24 cellular contexts compared by ENCODE assay signal in genomic region chr13:48489003-48489402, GRCh38. TPM values are rescaled to one million over a fixed set of nuclear protein-coding genes. Genes with fewer than 3 reads are reported as not detected.
DNase-seq lines count a peak whose midpoint lies in the region; ATAC-seq and TF ChIP-seq lines count a peak whose summit lies in the region.
"Had no signal": no experiment of that assay in that cellular context is flagged by ENCODE, and none has a peak within 500 bp of the region (broad histone marks: within the 10 kb centered on the region; RNA-seq: fewer than 3 reads in every experiment).

No MANE protein-coding gene starts in this region.

- no peak for TF ChIP-seq CTCF in activated CD8-positive, alpha-beta T cell treated with anti-CD3 and anti-CD28 coated beads for 36 hours (IDR thresholded peaks at IDR 0.05)
- TF ChIP-seq CTCF in vagina (IDR thresholded peaks at IDR 0.05), result no peak

- POLR2A ChIA-PET in activated CD8-positive, alpha-beta T cell treated with anti-CD3 and anti-CD28 coated beads for 36 hours (lab: Charles Lee), result no interaction called here

- H3K4me1 Mint-ChIP-seq in stimulated activated naive CD8-positive, alpha-beta T cell treated with anti-CD3 and anti-CD28 coated beads, Interleukin-15, Interleukin-2, amounts not matched to agents 100 ng/mL and 50 ng/mL, for 24 hours (ENCODE audit: low read depth), result no peaks in the 10 kb centered on the region
- H3K4me1 Mint-ChIP-seq in stimulated activated naive CD8-positive, alpha-beta T cell treated with anti-CD3 and anti-CD28 coated beads, Interleukin-15, amount 100 ng/mL, for 72 hours, result peaks cover 11% of the 10 kb centered on the region
- peaks cover 26% of the 10 kb centered on the region for H3K4me1 Mint-ChIP-seq in activated CD8-positive, alpha-beta T cell treated with anti-CD3 and anti-CD28 coated beads for 36 hours (ENCODE audit: low read depth)

- peaks cover 23% of the 10 kb centered on the region for H3K36me3 Mint-ChIP-seq in stimulated activated naive CD8-positive, alpha-beta T cell treated with anti-CD3 and anti-CD28 coated beads, Interleukin-15, Interleukin-2, amounts not matched to agents 100 ng/mL and 50 ng/mL, for 24 hours (ENCODE audit: low read depth)
- peaks cover 11% of the 10 kb centered on the region for H3K36me3 Mint-ChIP-seq in activated CD8-positive, alpha-beta T cell treated with anti-CD3 and anti-CD28 coated beads for 36 hours (ENCODE audit: low read depth)

- ATAC-seq in stimulated activated naive CD8-positive, alpha-beta T cell treated with anti-CD3 and anti-CD28 coated beads, Interleukin-15, amount 100 ng/mL, for 72 hours, result no peak
- peak; percentile 33 for ATAC-seq in GM19351 (IDR thresholded peaks at IDR 0.05; ENCODE audit: unreplicated experiment)
- no peak for ATAC-seq in activated CD8-positive, alpha-beta T cell treated with anti-CD3 and anti-CD28 coated beads for 36 hours
- ATAC-seq in GM21576 (IDR thresholded peaks at IDR 0.05; ENCODE audit: unreplicated experiment), result no peak
- ATAC-seq: left cardiac atrium, mucosa of descending colon, sciatic nerve had no signal

- peak overlapping the region; percentile 5 for H3K4me3 Mint-ChIP-seq in stimulated activated naive CD8-positive, alpha-beta T cell treated with anti-CD3 and anti-CD28 coated beads, Interleukin-15, Interleukin-2, amounts not matched to agents 100 ng/mL and 50 ng/mL, for 24 hours
- H3K4me3 Mint-ChIP-seq in stimulated activated naive CD8-positive, alpha-beta T cell treated with anti-CD3 and anti-CD28 coated beads, Interleukin-15, amount 100 ng/mL, for 72 hours, result peak overlapping the region in 1 of 2 donors; percentile 6
- H3K4me3 Mint-ChIP-seq in activated CD8-positive, alpha-beta T cell treated with anti-CD3 and anti-CD28 coated beads for 36 hours, result peak overlapping the region; percentile 1
- H3K4me3 Mint-ChIP-seq: activated CD4-positive, alpha-beta T cell treated with anti-CD3 and anti-CD28 coated beads, Interleukin-2, amount 10 ng/mL, durations not matched to agents 7 days and 5 days; HFFc6 had no signal

- H3K9me3 Mint-ChIP-seq in stimulated activated naive CD8-positive, alpha-beta T cell treated with anti-CD3 and anti-CD28 coated beads, Interleukin-15, Interleukin-2, amounts not matched to agents 100 ng/mL and 50 ng/mL, for 24 hours, result no peaks in the 10 kb centered on the region
- H3K9me3 Mint-ChIP-seq in stimulated activated naive CD8-positive, alpha-beta T cell treated with anti-CD3 and anti-CD28 coated beads, Interleukin-15, amount 100 ng/mL, for 72 hours, result no peaks in the 10 kb centered on the region
- peaks cover 2% of the 10 kb centered on the region for H3K9me3 Mint-ChIP-seq in activated CD8-positive, alpha-beta T cell treated with anti-CD3 and anti-CD28 coated beads for 36 hours
- H3K9me3 Mint-ChIP-seq: HFFc6 had no signal

- H3K27ac Mint-ChIP-seq in stimulated activated naive CD8-positive, alpha-beta T cell treated with anti-CD3 and anti-CD28 coated beads, Interleukin-15, Interleukin-2, amounts not matched to agents 100 ng/mL and 50 ng/mL, for 24 hours, result no peak overlapping the region
- H3K27ac Mint-ChIP-seq in stimulated activated naive CD8-positive, alpha-beta T cell treated with anti-CD3 and anti-CD28 coated beads, Interleukin-15, amount 100 ng/mL, for 72 hours, result peak overlapping the region in 1 of 2 donors; percentile 41
- H3K27ac Mint-ChIP-seq in activated CD8-positive, alpha-beta T cell treated with anti-CD3 and anti-CD28 coated beads for 36 hours, result peak overlapping the region; percentile 6
- H3K27ac Mint-ChIP-seq: activated CD4-positive, alpha-beta T cell treated with anti-CD3 and anti-CD28 coated beads, Interleukin-2, amount 10 ng/mL, durations not matched to agents 7 days and 5 days; HFFc6 had no signal

- peak overlapping the region; percentile 51 for H3K27ac ChIP-seq in vagina
- H3K27ac ChIP-seq: brain microvascular endothelial cell, testis had no signal

- no peaks in the 10 kb centered on the region for H3K36me3 ChIP-seq in vagina
- H3K36me3 ChIP-seq: brain microvascular endothelial cell had no signal

- H3K27me3 ChIP-seq in vagina, result no peaks in the 10 kb centered on the region
- H3K27me3 ChIP-seq: brain microvascular endothelial cell, testis had no signal

- peaks cover 42% of the 10 kb centered on the region for H3K4me1 ChIP-seq in vagina
- H3K4me1 ChIP-seq: testis had no signal

- no peaks in the 10 kb centered on the region for H3K9me3 ChIP-seq in vagina
- H3K9me3 ChIP-seq: mucosa of descending colon, testis had no signal

- H3K27me3 Mint-ChIP-seq in stimulated activated naive CD8-positive, alpha-beta T cell treated with anti-CD3 and anti-CD28 coated beads, Interleukin-15, Interleukin-2, amounts not matched to agents 100 ng/mL and 50 ng/mL, for 24 hours, result no peaks in the 10 kb centered on the region
- no peaks in the 10 kb centered on the region for H3K27me3 Mint-ChIP-seq in stimulated activated naive CD8-positive, alpha-beta T cell treated with anti-CD3 and anti-CD28 coated beads, Interleukin-15, amount 100 ng/mL, for 72 hours
- H3K27me3 Mint-ChIP-seq in activated CD8-positive, alpha-beta T cell treated with anti-CD3 and anti-CD28 coated beads for 36 hours, result no peaks in the 10 kb centered on the region
- H3K27me3 Mint-ChIP-seq: activated CD4-positive, alpha-beta T cell treated with anti-CD3 and anti-CD28 coated beads, Interleukin-2, amount 10 ng/mL, durations not matched to agents 7 days and 5 days had no signal

- no peak overlapping the region for H3K4me3 ChIP-seq in vagina
- H3K4me3 ChIP-seq: mucosa of descending colon, testis had no signal

- no peak for TF ChIP-seq POLR2A in vagina (IDR thresholded peaks at IDR 0.05)

- intact Hi-C loops in activated CD8-positive, alpha-beta T cell treated with anti-CD3 and anti-CD28 coated beads for 36 hours (cut with micrococcal nuclease), result no loop called here
- intact Hi-C loops in vagina (cut with DNase I), result no loop called here

- CTCF ChIA-PET in activated CD8-positive, alpha-beta T cell treated with anti-CD3 and anti-CD28 coated beads for 36 hours (lab: Charles Lee), result interaction anchor here (1.2 kb wide), 1 partner anchor 14 kb away, joined by 3 read pairs; no protein-coding TSS in a partner anchor

- DNase-seq in stimulated activated naive CD8-positive, alpha-beta T cell treated with anti-CD3 and anti-CD28 coated beads, Interleukin-15, amount 100 ng/mL, for 72 hours, result no peak
- DNase-seq in activated CD8-positive, alpha-beta T cell treated with anti-CD3 and anti-CD28 coated beads for 36 hours, result no peak
- DNase-seq in vagina (ENCODE audit: extremely low spot score in 2 of 2) (no peak), iPS-NIHi7 (ENCODE audit: extremely low spot score) (no peak), hepatic stellate cell (ENCODE audit: low spot score) (no peak)
- DNase-seq: activated CD4-positive, alpha-beta T cell treated with anti-CD3 and anti-CD28 coated beads, Interleukin-2, amount 10 ng/mL, durations not matched to agents 7 days and 5 days; activated gamma-delta T cell; AML-193; brain microvascular endothelial cell; DMS79 treated with DMSO at 0.1 percent for 48 hours; HFFc6; hippocampal formation; left cardiac atrium; mucosa of descending colon; NCI-H1417; NK-92 treated with Interleukin-12 subunit alpha and Interleukin-12 subunit beta, amount 100 ng/mL, for 24 hours; Right ventricle myocardium superior; stimulated activated CD4-positive, alpha-beta T cell treated with anti-CD3 and anti-CD28 coated beads, Interleukin-2, amount 100 ng/mL, for 48 hours; T1000; testis had no signal

RNA-seq across cellular contexts. Expression of gene RCBTB2, which starts 43.9 kb away (rescaled TPM):
- total RNA-seq in activated CD8-positive, alpha-beta T cell treated with anti-CD3 and anti-CD28 coated beads for 36 hours, result 1 to 10 TPM; 1.6 to 2.2 TPM
- 14.7 TPM for total RNA-seq in vagina
